1 cellular context compared by ENCODE assay signal in genomic region chr12:79373896-79374499, GRCh38.
TF ChIP-seq lines count a peak whose summit lies in the region.

No MANE protein-coding gene starts in this region.

TF ChIP-seq in HCT116, 20 proteins besides CTCF, POLR2A, EP300 and RAD21 (continued from another document):
- TF ChIP-seq REST (IDR thresholded peaks at IDR 0.05; ENCODE audit: low read depth) (no peak), ZNF274 (IDR thresholded peaks at IDR 0.05; ENCODE audit: low read depth, low read length) (no peak), EZH2phosphoT487 (IDR thresholded peaks at IDR 0.05; ENCODE audit: borderline replicate concordance) (no peak), POLR2AphosphoS5 (IDR thresholded peaks at IDR 0.05; ENCODE audit: low read depth, low read length) (no peak), ATF3 (IDR thresholded peaks at IDR 0.05) (no peak), CBX3 (IDR thresholded peaks at IDR 0.05; ENCODE audit: low read depth) (no peak)
